3 cellular contexts compared by ENCODE assay signal in the genomic region with DNA sequence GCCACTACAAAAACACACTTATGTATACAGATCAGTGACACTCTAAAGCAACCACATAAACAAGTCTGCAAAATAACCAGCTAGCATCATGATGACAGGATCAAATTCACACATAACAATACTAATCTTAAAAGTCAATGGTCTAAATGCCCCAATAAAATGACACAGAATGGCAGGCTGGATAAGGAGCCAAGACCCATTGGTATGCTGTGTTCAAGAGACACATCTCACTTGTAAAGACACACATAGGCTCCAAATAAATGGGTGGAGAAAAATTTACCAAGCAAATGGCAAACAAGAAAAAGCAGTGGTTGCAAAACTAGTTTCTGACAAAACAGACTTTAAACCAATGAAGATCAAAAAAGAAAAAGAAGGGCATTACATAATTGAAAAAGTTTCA.
"Had no signal": no experiment of that assay in that cellular context is flagged by ENCODE, and none has a peak within 500 bp of the region (broad histone marks: within the 10 kb centered on the region; RNA-seq: fewer than 3 reads in every experiment).

No MANE protein-coding gene starts in this region.

- ATAC-seq: GM12878 had no signal

- DNase-seq: GDM1, GF-D8 had no signal

- H3K4me3 ChIP-seq: GM12878 had no signal
